Comparison of ENCODE assay signal across 9 cellular contexts in genomic region chr12:96255077-96255476, GRCh38.
A peak's percentile ranks its signal among the peaks of the same experiment; 100 is the strongest.
DNase-seq lines count a peak whose midpoint lies in the region; ATAC-seq and TF ChIP-seq lines count a peak whose summit lies in the region.
"Had no signal": no experiment of that assay in that cellular context is flagged by ENCODE, and none has a peak within 500 bp of the region (broad histone marks: within the 10 kb centered on the region; RNA-seq: fewer than 3 reads in every experiment).

No MANE protein-coding gene starts in this region.

- TF ChIP-seq CTCF in HEK293 (tag by site-specific recombination; IDR thresholded peaks at IDR 0.05) (no peak), astrocyte of the spinal cord (IDR thresholded peaks at IDR 0.05; ENCODE audit: low read depth, low read length) (no peak)

- H3K27ac Mint-ChIP-seq in natural killer cell treated with Interleukin-12 subunit alpha and Interleukin-12 subunit beta and Interleukin-15 and Interleukin-18, amount 100 ng/mL, for 72 hours, result no peak overlapping the region

- CTCF ChIA-PET in HEK293 (lab: Yijun Ruan, JAX), result interaction anchor here (1.1 kb wide), 1 partner anchor 40 kb away, joined by 3 read pairs; no protein-coding TSS in a partner anchor

- peaks cover 7% of the 10 kb centered on the region for H3K4me1 ChIP-seq in HEK293 (ENCODE audit: control insufficient read depth, insufficient read depth, low read length)
- H3K4me1 ChIP-seq in right cardiac atrium (ENCODE audit: control insufficient read depth, insufficient read depth, low read length), result peaks cover 11% of the 10 kb centered on the region
- H3K4me1 ChIP-seq in effector memory CD4-positive, alpha-beta T cell (ENCODE audit: control insufficient read depth, insufficient read depth, low read length, poor library complexity, severe bottlenecking), result peaks cover 4% of the 10 kb centered on the region

- H3K4me1 Mint-ChIP-seq in natural killer cell treated with Interleukin-12 subunit alpha and Interleukin-12 subunit beta and Interleukin-15 and Interleukin-18, amount 100 ng/mL, for 72 hours (ENCODE audit: low read depth in 2 of 2), result peaks cover 35 to 38% of the 10 kb centered on the region in 2 donors

- intact Hi-C loops in right cardiac atrium (cut with DNase I), result no loop called here

- DNase-seq in astrocyte of the spinal cord (ENCODE audit: low read depth, low spot score), result peak; percentile 78
- peak; percentile 80 to 81 (median 81) for DNase-seq in right cardiac atrium
- DNase-seq in skeletal muscle cell (ENCODE audit: low read depth), result peak; percentile 49
- DNase-seq in natural killer cell treated with Interleukin-12 subunit alpha and Interleukin-12 subunit beta and Interleukin-15 and Interleukin-18, amount 100 ng/mL, for 72 hours (ENCODE audit: low spot score), result no peak
- DNase-seq in SKM-1 (lab: John Stamatoyannopoulos, UW; ENCODE audit: unreplicated experiment), result no peak
- no peak for DNase-seq in effector memory CD4-positive, alpha-beta T cell
- DNase-seq in HUDEP-2 (lab: John Stamatoyannopoulos, UW; ENCODE audit: unreplicated experiment in 76 of 76), result no peak

- POLR2A ChIA-PET in HEK293 (lab: Yijun Ruan, JAX), result no interaction called here

- H3K36me3 ChIP-seq in HEK293 (ENCODE audit: control insufficient read depth in 2 of 2, insufficient read depth in 1 of 2, low read length in 2 of 2), result peaks cover 2 to 20% of the 10 kb centered on the region in 2 experiments; a peak in 2 of 3 replicates
- H3K36me3 ChIP-seq in effector memory CD4-positive, alpha-beta T cell (ENCODE audit: control insufficient read depth, insufficient read depth, low read length), result peaks cover 38% of the 10 kb centered on the region

- in situ Hi-C loops in astrocyte of the spinal cord (cut with HindIII; ENCODE audit: low sequenced_read_pairs), result no loop called here

- H3K4me3 Mint-ChIP-seq in natural killer cell treated with Interleukin-12 subunit alpha and Interleukin-12 subunit beta and Interleukin-15 and Interleukin-18, amount 100 ng/mL, for 72 hours, result no peak overlapping the region

- peaks cover 11% of the 10 kb centered on the region for H3K36me3 Mint-ChIP-seq in natural killer cell treated with Interleukin-12 subunit alpha and Interleukin-12 subunit beta and Interleukin-15 and Interleukin-18, amount 100 ng/mL, for 72 hours

- H3K27me3 Mint-ChIP-seq in natural killer cell treated with Interleukin-12 subunit alpha and Interleukin-12 subunit beta and Interleukin-15 and Interleukin-18, amount 100 ng/mL, for 72 hours, result no peaks in the 10 kb centered on the region

- H3K9me3 ChIP-seq in HEK293 (ENCODE audit: control insufficient read depth, insufficient read depth, low read depth, low read length) (no peaks in the 10 kb centered on the region), right cardiac atrium (ENCODE audit: control insufficient read depth, low read length) (no peaks in the 10 kb centered on the region)
- no peaks in the 10 kb centered on the region for H3K9me3 ChIP-seq in effector memory CD4-positive, alpha-beta T cell (ENCODE audit: control insufficient read depth, low read length)

- peak; percentile 89 to 95 for ATAC-seq in right cardiac atrium
- no peak for ATAC-seq in natural killer cell treated with Interleukin-12 subunit alpha and Interleukin-12 subunit beta and Interleukin-15 and Interleukin-18, amount 100 ng/mL, for 72 hours

- H3K4me3 ChIP-seq in HEK293 (ENCODE audit: low read depth, low read length) (no peak overlapping the region), astrocyte of the spinal cord (ENCODE audit: low read depth, low read length) (no peak overlapping the region), right cardiac atrium (ENCODE audit: low read length) (no peak overlapping the region), skeletal muscle cell (ENCODE audit: low read depth, low read length) (no peak overlapping the region)
- H3K4me3 ChIP-seq in effector memory CD4-positive, alpha-beta T cell (ENCODE audit: insufficient read depth, low read depth, low read length, poor library complexity, severe bottlenecking), result no peak overlapping the region
- H3K4me3 ChIP-seq: SK-N-MC had no signal

- no peaks in the 10 kb centered on the region for H3K9me3 Mint-ChIP-seq in natural killer cell treated with Interleukin-12 subunit alpha and Interleukin-12 subunit beta and Interleukin-15 and Interleukin-18, amount 100 ng/mL, for 72 hours

- no peak overlapping the region for H3K27ac ChIP-seq in HEK293 (ENCODE audit: extremely low read depth, low read depth, low read length)
- H3K27ac ChIP-seq in right cardiac atrium (ENCODE audit: low read length), result peak overlapping the region; percentile 71
- no peak overlapping the region for H3K27ac ChIP-seq in effector memory CD4-positive, alpha-beta T cell (ENCODE audit: insufficient read depth, low read length, poor library complexity, severe bottlenecking)
- H3K27ac ChIP-seq: SK-N-MC had no signal

- no peaks in the 10 kb centered on the region for H3K27me3 ChIP-seq in right cardiac atrium (ENCODE audit: control insufficient read depth, insufficient read depth)
- no peaks in the 10 kb centered on the region for H3K27me3 ChIP-seq in effector memory CD4-positive, alpha-beta T cell (replicated peaks; ENCODE audit: control insufficient read depth, insufficient read depth, low read length, poor library complexity, severe bottlenecking)

- 24% methylated on average over 8 of the region's 8 CpGs for WGBS in right cardiac atrium

TF ChIP-seq in HEK293, 187 proteins besides CTCF, POLR2A, EP300 and RAD21:
- peak; percentile 56 for TF ChIP-seq ZNF600 (tag by site-specific recombination; IDR thresholded peaks at IDR 0.05)
- TF ChIP-seq KLF17 (tag by site-specific recombination; IDR thresholded peaks at IDR 0.05), result 0 out of 2 replicates have a peak, but pooled peaks have one; percentile 25
- TF ChIP-seq, protein P1, sequence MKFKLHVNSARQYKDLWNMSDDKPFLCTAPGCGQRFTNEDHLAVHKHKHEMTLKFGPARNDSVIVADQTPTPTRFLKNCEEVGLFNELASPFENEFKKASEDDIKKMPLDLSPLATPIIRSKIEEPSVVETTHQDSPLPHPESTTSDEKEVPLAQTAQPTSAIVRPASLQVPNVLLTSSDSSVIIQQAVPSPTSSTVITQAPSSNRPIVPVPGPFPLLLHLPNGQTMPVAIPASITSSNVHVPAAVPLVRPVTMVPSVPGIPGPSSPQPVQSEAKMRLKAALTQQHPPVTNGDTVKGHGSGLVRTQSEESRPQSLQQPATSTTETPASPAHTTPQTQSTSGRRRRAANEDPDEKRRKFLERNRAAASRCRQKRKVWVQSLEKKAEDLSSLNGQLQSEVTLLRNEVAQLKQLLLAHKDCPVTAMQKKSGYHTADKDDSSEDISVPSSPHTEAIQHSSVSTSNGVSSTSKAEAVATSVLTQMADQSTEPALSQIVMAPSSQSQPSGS (tag by site-specific recombination; IDR thresholded peaks at IDR 0.05; ENCODE audit: low read depth), result no peak
- 0 out of 2 replicates have a peak, but pooled peaks have one; percentile 22 for TF ChIP-seq ZBTB48 (tag by site-specific recombination; IDR thresholded peaks at IDR 0.05)

Comparison
In these comparisons a context has a peak if more than half of its experiments do, and no peak if none do; other contexts are left out.
1. DNase-seq: peak in astrocyte of the spinal cord (single experiment), right cardiac atrium (3 of 3) and skeletal muscle cell (single experiment); none in natural killer cell treated with Interleukin-12 subunit alpha and Interleukin-12 subunit beta and Interleukin-15 and Interleukin-18, amount 100 ng/mL, for 72 hours (single experiment), SKM-1 (single experiment), effector memory CD4-positive, alpha-beta T cell (0 of 3) and HUDEP-2 (0 of 76).
2. ATAC-seq: peak in right cardiac atrium (2 of 2); none in natural killer cell treated with Interleukin-12 subunit alpha and Interleukin-12 subunit beta and Interleukin-15 and Interleukin-18, amount 100 ng/mL, for 72 hours (0 of 2).